ENCODE assay signal across 14 cellular contexts in the genomic region with DNA sequence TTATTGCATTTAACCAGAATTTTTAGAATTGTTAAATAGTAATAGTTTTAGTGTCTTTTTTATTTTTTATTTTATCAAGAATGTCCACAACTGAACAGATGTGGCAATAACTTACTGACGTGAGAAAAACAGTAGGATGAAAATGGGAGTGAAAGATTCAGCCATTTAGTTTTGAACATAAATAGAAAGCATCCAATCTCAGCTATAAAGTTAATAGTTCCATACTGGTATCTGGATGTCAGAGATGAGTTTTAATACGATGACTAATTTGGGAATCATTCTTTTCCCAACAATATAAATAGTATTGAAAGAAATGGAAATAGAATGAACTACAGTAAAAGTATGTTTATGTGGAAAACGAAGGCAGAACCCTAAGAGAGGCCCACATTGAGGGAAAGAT.
A peak's percentile ranks its signal among the peaks of the same experiment; 100 is the strongest.
DNase-seq lines count a peak whose midpoint lies in the region; ATAC-seq, FAIRE-seq and TF ChIP-seq lines count a peak whose summit lies in the region.
"Had no signal": no experiment of that assay in that cellular context is flagged by ENCODE, and none has a peak within 500 bp of the region (broad histone marks: within the 10 kb centered on the region; RNA-seq: fewer than 3 reads in every experiment).

No MANE protein-coding gene starts in this region.

- FAIRE-seq in H54 (lab: Jason Lieb, UNC): peak; percentile 41
- peak; percentile 29 for FAIRE-seq in keratinocyte (lab: Jason Lieb, UNC)

- H4K20me1 ChIP-seq in keratinocyte (ENCODE audit: control insufficient read depth, extremely low read depth, insufficient read depth, low read length): no peaks in the 10 kb centered on the region

- H3K9me3 ChIP-seq in body of pancreas (no peaks in the 10 kb centered on the region), keratinocyte (ENCODE audit: control insufficient read depth, low read depth, low read length) (no peaks in the 10 kb centered on the region), stomach (no peaks in the 10 kb centered on the region)

- H3K4me1 ChIP-seq in body of pancreas (peaks cover 5% of the 10 kb centered on the region), keratinocyte (ENCODE audit: control insufficient read depth, extremely low read depth, insufficient read depth, low read length) (peaks cover 17% of the 10 kb centered on the region), stomach (peaks cover 0 to 32% (median 16%) of the 10 kb centered on the region in 4 donors)

- DNase-seq in H54 (ENCODE audit: insufficient read length, low spot score) (no peak), body of pancreas (no peak), keratinocyte (ENCODE audit: low read depth, low spot score) (no peak), stomach (no peak), SKM-1 (lab: John Stamatoyannopoulos, UW; ENCODE audit: unreplicated experiment) (no peak), NCI-H524 treated with DMSO at 0.1 percent for 48 hours (lab: John Stamatoyannopoulos, UW) (no peak)
- DNase-seq: activated CD4-positive, alpha-beta T cell treated with anti-CD3 and anti-CD28 coated beads, Interleukin-2, amount 50 U/mL, for 4 hours; amniotic stem cell; DMS153; hippocampal formation; NCI-H2107; posterior cingulate gyrus had no signal

- H2AFZ ChIP-seq in keratinocyte (ENCODE audit: control insufficient read depth, low read length): peak overlapping the region; percentile 61

- intact Hi-C loops in body of pancreas (cut with DNase I) (no loop called here), stomach (cut with DNase I; ENCODE audit: low total_unique reads) (no loop called here)

- H3K27me3 ChIP-seq in body of pancreas (no peaks in the 10 kb centered on the region), keratinocyte (ENCODE audit: control insufficient read depth, extremely low read depth, insufficient read depth, low read length) (no peaks in the 10 kb centered on the region), stomach (no peaks in the 10 kb centered on the region)

- H3K4me2 ChIP-seq in keratinocyte (ENCODE audit: control insufficient read depth, extremely low read depth, insufficient read depth, low read depth, low read length): no peak overlapping the region

- H3K79me2 ChIP-seq in keratinocyte (ENCODE audit: control insufficient read depth, insufficient read depth, low read length): no peaks in the 10 kb centered on the region

- no peak for TF ChIP-seq EP300 in stomach (IDR thresholded peaks at IDR 0.05)

- H3K27ac ChIP-seq in body of pancreas (peak overlapping the region; percentile 25 to 76 (median 60)), keratinocyte (ENCODE audit: control insufficient read depth, insufficient read depth, low read length) (no peak overlapping the region), stomach (peak overlapping the region in 4 of 5 donors; percentile 62 to 82 (median 74))

- no peak for TF ChIP-seq POLR2A in H54 (IDR thresholded peaks at IDR 0.05; ENCODE audit: low read depth, low read length)
- TF ChIP-seq POLR2A in body of pancreas (IDR thresholded peaks at IDR 0.05): no peak
- TF ChIP-seq POLR2A in stomach (IDR thresholded peaks at IDR 0.05): no peak

- ATAC-seq in body of pancreas: no peak
- ATAC-seq in HG03097 (IDR thresholded peaks at IDR 0.05; ENCODE audit: low FRiP score, unreplicated experiment): no peak
- no peak for ATAC-seq in HG03196 (IDR thresholded peaks at IDR 0.05; ENCODE audit: unreplicated experiment)

- H3K36me3 ChIP-seq in body of pancreas (replicated peaks in 1 of 2; ENCODE audit: insufficient read depth in 1 of 2, low read depth in 2 of 2) (no peaks in the 10 kb centered on the region), keratinocyte (ENCODE audit: control insufficient read depth in 2 of 2, extremely low read depth in 1 of 2, insufficient read depth in 2 of 2, low read length in 2 of 2) (no peaks in the 10 kb centered on the region), stomach (peaks cover 0 to 13% (median 10%) of the 10 kb centered on the region in 4 donors)

- no peak overlapping the region for H3K9ac ChIP-seq in keratinocyte (ENCODE audit: control insufficient read depth, extremely low read depth, insufficient read depth, low read length)

- dilution Hi-C loops in keratinocyte (cut with MboI; ENCODE audit: extremely low pct_ligation_motif_present, low sequenced_read_pairs): no loop called here

- TF ChIP-seq CTCF in body of pancreas (IDR thresholded peaks at IDR 0.05) (no peak), keratinocyte (optimal IDR thresholded peaks at IDR 0.05 in 1 of 3, IDR thresholded peaks at IDR 0.05 in 1 of 3, conservative IDR thresholded peaks at IDR 0.05 in 1 of 3; ENCODE audit: extremely low read depth in 1 of 3, insufficient read depth in 2 of 3, low read length in 3 of 3) (no peak), stomach (IDR thresholded peaks at IDR 0.05) (no peak)

- WGBS in body of pancreas, 2 donors: 76 to 83% methylated on average over 3 of the region's 3 CpGs
- 62 to 82% (median 78%) methylated on average over 3 of the region's 3 CpGs for WGBS in stomach, 5 donors

- H3K9me1 ChIP-seq in keratinocyte (ENCODE audit: control insufficient read depth, extremely low read depth, insufficient read depth, low read length): no peaks in the 10 kb centered on the region

- no peak overlapping the region for H3K4me3 ChIP-seq in body of pancreas
- H3K4me3 ChIP-seq in keratinocyte (ENCODE audit: control insufficient read depth in 2 of 3, extremely low read depth in 1 of 3, insufficient read depth in 2 of 3, low read depth in 1 of 3, low read length in 3 of 3): no peak overlapping the region
- H3K4me3 ChIP-seq in stomach: no peak overlapping the region
